Comparison of ENCODE assay signal across 8 cellular contexts in the genomic region with DNA sequence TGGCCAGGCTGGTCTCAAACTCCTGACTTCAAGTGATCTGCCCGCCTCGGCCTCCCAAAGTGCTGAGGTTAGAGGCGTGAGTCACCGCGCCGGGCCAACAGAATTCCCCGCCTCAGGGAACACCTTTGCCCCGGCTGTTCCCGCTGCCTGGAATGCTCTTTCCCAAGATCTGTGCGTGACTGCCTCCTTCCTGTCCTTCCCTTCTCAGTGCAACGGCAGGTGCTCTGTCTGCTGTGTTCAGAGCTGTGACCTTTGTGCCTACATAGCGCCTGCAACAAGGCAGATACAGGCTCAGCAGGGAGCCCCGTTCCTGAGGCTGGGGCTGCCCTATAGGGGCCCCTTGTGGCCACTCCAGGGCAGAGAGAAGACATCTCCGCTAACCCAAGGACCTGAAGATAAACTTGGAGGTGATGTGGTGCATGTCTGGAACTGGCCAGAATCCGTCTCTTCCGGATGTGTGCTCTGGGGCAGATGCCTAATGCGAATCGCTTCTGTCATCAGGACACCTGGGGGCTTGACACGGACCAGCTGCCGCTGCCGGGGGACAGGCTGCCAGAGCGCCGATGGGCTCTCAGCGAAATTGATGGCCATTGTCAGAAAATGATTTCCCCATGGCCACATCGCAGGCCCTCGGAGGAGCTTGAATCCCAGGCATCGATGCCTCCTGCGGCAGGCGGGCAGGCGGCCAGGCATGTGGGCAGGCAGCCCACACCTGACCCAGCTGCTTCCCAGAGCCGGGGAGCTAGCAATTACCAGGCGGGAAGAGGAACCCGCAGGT. TPM values are rescaled to one million over a fixed set of nuclear protein-coding genes. Genes with fewer than 3 reads are reported as not detected.
DNase-seq lines count a peak whose midpoint lies in the region; ATAC-seq and TF ChIP-seq lines count a peak whose summit lies in the region.

No MANE protein-coding gene starts in this region.

- H3K27ac ChIP-seq in HUES48 (ENCODE audit: low read depth, low read length) (peak overlapping the region; percentile 4), OCI-LY1 (ENCODE audit: low read depth, low read length, poor library complexity, severe bottlenecking) (no peak overlapping the region), ascending aorta (no peak overlapping the region), thyroid gland (no peak overlapping the region), suprapubic skin (no peak overlapping the region)

- peak overlapping the region; percentile 43 for H3K4me3 Mint-ChIP-seq in Calu3 (ENCODE audit: low read depth, unreplicated experiment)

- H3K79me2 ChIP-seq in OCI-LY1 (ENCODE audit: insufficient read depth, low read length), result no peaks in the 10 kb centered on the region

- no peaks in the 10 kb centered on the region for H3F3A ChIP-seq in OCI-LY1 (ENCODE audit: insufficient read depth, low read length)

- no peak overlapping the region for H3K9ac ChIP-seq in HUES48 (ENCODE audit: low read depth, low read length)
- H3K9ac ChIP-seq in OCI-LY1 (ENCODE audit: low read length), result no peak overlapping the region

- H3K9me3 Mint-ChIP-seq in Calu3 (ENCODE audit: low read depth, unreplicated experiment), result no peaks in the 10 kb centered on the region

- H3K27me3 Mint-ChIP-seq in Calu3 (ENCODE audit: unreplicated experiment), result peaks cover 12% of the 10 kb centered on the region

- DNase-seq in Calu3 (peak; percentile 68), ascending aorta (ENCODE audit: low spot score in 2 of 2) (no peak), kidney epithelial cell (ENCODE audit: low read depth) (peak; percentile 35), thyroid gland (peak; percentile 84 to 86), suprapubic skin (ENCODE audit: low spot score in 2 of 2) (no peak)

- no peak overlapping the region for H3K4me3 ChIP-seq in HUES48 (ENCODE audit: low read depth, low read length)
- no peak overlapping the region for H3K4me3 ChIP-seq in OCI-LY1 (ENCODE audit: low read depth, low read length, poor library complexity, severe bottlenecking)
- no peak overlapping the region for H3K4me3 ChIP-seq in ascending aorta
- no peak overlapping the region for H3K4me3 ChIP-seq in kidney epithelial cell (ENCODE audit: low read depth, low read length)
- no peak overlapping the region for H3K4me3 ChIP-seq in thyroid gland (replicated peaks in 1 of 3)
- no peak overlapping the region for H3K4me3 ChIP-seq in suprapubic skin

- no peaks in the 10 kb centered on the region for H3K36me3 ChIP-seq in HUES48 (ENCODE audit: control insufficient read depth, insufficient read depth, low read length)
- no peaks in the 10 kb centered on the region for H3K36me3 ChIP-seq in OCI-LY1 (ENCODE audit: insufficient read depth, low read length)
- H3K36me3 ChIP-seq in ascending aorta, result no peaks in the 10 kb centered on the region
- no peaks in the 10 kb centered on the region for H3K36me3 ChIP-seq in kidney epithelial cell (ENCODE audit: control insufficient read depth, insufficient read depth, low read length)
- no peaks in the 10 kb centered on the region for H3K36me3 ChIP-seq in thyroid gland
- H3K36me3 ChIP-seq in suprapubic skin, result no peaks in the 10 kb centered on the region

- no peaks in the 10 kb centered on the region for H3K36me3 Mint-ChIP-seq in Calu3 (ENCODE audit: insufficient read depth, unreplicated experiment)

- TF ChIP-seq POLR2A in thyroid gland (IDR thresholded peaks at IDR 0.05) (no peak), suprapubic skin (IDR thresholded peaks at IDR 0.05) (no peak)

- no peak for ATAC-seq in HG03521 (IDR thresholded peaks at IDR 0.05; ENCODE audit: unreplicated experiment)

- no peaks in the 10 kb centered on the region for H4K20me1 ChIP-seq in OCI-LY1 (ENCODE audit: insufficient read depth, low read length)

- intact Hi-C loops in Calu3 (cut with micrococcal nuclease; ENCODE audit: unreplicated experiment) (no loop called here), ascending aorta (cut with DNase I) (no loop called here), thyroid gland (cut with DNase I) (no loop called here)

- CTCF ChIA-PET in Calu3 (lab: Charles Lee), result interaction anchor here (0.6 to 1.3 kb wide), 8 partner anchors 10 to 148 kb away, joined by 3 to 5 read pairs (median 3); no protein-coding TSS in a partner anchor

- no peak for TF ChIP-seq EP300 in suprapubic skin (IDR thresholded peaks at IDR 0.05)

- no peaks in the 10 kb centered on the region for H3K9me2 ChIP-seq in OCI-LY1 (ENCODE audit: low read depth, low read length)

- H3K4me2 ChIP-seq in OCI-LY1 (ENCODE audit: low read length), result no peak overlapping the region

- H3K9me3 ChIP-seq in HUES48 (ENCODE audit: control insufficient read depth, insufficient read depth, low read length), result no peaks in the 10 kb centered on the region
- H3K9me3 ChIP-seq in OCI-LY1 (ENCODE audit: low read length), result no peaks in the 10 kb centered on the region
- H3K9me3 ChIP-seq in ascending aorta, result no peaks in the 10 kb centered on the region
- H3K9me3 ChIP-seq in thyroid gland, result no peaks in the 10 kb centered on the region
- H3K9me3 ChIP-seq in suprapubic skin, result no peaks in the 10 kb centered on the region

- BruUV-seq in Calu3 (replicated peaks; lab: Mats Ljungman, UMichigan), result no TSS peak

- TF ChIP-seq CTCF in Calu3 (IDR thresholded peaks at IDR 0.05; ENCODE audit: unreplicated experiment) (peak; percentile 52), OCI-LY1 (IDR thresholded peaks at IDR 0.05; ENCODE audit: low read length) (peak; percentile 39), ascending aorta (IDR thresholded peaks at IDR 0.05) (peak in 2 of 3 experiments; percentile 2 to 36), kidney epithelial cell (IDR thresholded peaks at IDR 0.05; ENCODE audit: insufficient read depth, low read length, poor library complexity, severe bottlenecking) (peak; percentile 61), thyroid gland (IDR thresholded peaks at IDR 0.05) (peak in 3 of 6 experiments; percentile 2 to 18 (median 9)), suprapubic skin (IDR thresholded peaks at IDR 0.05) (peak in 1 of 2 donors; percentile 12)

- peaks cover 39% of the 10 kb centered on the region for H3K4me1 Mint-ChIP-seq in Calu3 (ENCODE audit: low read depth, unreplicated experiment)

- peak overlapping the region; percentile 63 for H3K27ac Mint-ChIP-seq in Calu3 (ENCODE audit: unreplicated experiment)

- 44 to 54% methylated on average over 20 to 28 of the region's 33 CpGs for WGBS in thyroid gland, 2 donors
- whole genome bisulfite sequencing in suprapubic skin, result 47% methylated on average over 16 of the region's 33 CpGs

- H3K4me1 ChIP-seq in HUES48 (ENCODE audit: control insufficient read depth, insufficient read depth, low read length) (peaks cover 20% of the 10 kb centered on the region), OCI-LY1 (ENCODE audit: insufficient read depth, low read length, severe bottlenecking) (no peaks in the 10 kb centered on the region), ascending aorta (no peaks in the 10 kb centered on the region), thyroid gland (peaks cover 38 to 48% of the 10 kb centered on the region in 2 donors), suprapubic skin (peaks cover 46% of the 10 kb centered on the region)

- H3K27me3 ChIP-seq in HUES48 (ENCODE audit: control insufficient read depth, insufficient read depth, low read length) (no peaks in the 10 kb centered on the region), OCI-LY1 (ENCODE audit: insufficient read depth, low read length) (peaks cover 13% of the 10 kb centered on the region; the same call in 1 of the 2 replicates), ascending aorta (peaks cover 4% of the 10 kb centered on the region), kidney epithelial cell (ENCODE audit: control insufficient read depth, insufficient read depth, low read length) (peaks cover 11% of the 10 kb centered on the region), thyroid gland (no peaks in the 10 kb centered on the region), suprapubic skin (no peaks in the 10 kb centered on the region)

- no peak overlapping the region for H2AFZ ChIP-seq in OCI-LY1 (ENCODE audit: low read length)

RNA-seq across cellular contexts. Expression of a gene that starts 43.5 kb away (rescaled TPM):
- total RNA-seq in Calu3 (2022) (87.2 and 96.0 TPM in 2 replicates), ascending aorta (11.9 TPM), kidney epithelial cell (48.2 and 52.4 TPM in 2 replicates), thyroid gland (10 to 100 TPM; 47.6 to 82.4 (median 68.7) TPM), suprapubic skin (10 to 100 TPM; 56.4 to 72.8 (median 68.4) TPM)

Comparison
In these comparisons a context has a peak if more than half of its experiments do, and no peak if none do; other contexts are left out.
1. DNase-seq: peak in Calu3 (single experiment), kidney epithelial cell (single experiment) and thyroid gland (2 of 2); none in ascending aorta (0 of 2) and suprapubic skin (0 of 2).